In the genomic region with DNA sequence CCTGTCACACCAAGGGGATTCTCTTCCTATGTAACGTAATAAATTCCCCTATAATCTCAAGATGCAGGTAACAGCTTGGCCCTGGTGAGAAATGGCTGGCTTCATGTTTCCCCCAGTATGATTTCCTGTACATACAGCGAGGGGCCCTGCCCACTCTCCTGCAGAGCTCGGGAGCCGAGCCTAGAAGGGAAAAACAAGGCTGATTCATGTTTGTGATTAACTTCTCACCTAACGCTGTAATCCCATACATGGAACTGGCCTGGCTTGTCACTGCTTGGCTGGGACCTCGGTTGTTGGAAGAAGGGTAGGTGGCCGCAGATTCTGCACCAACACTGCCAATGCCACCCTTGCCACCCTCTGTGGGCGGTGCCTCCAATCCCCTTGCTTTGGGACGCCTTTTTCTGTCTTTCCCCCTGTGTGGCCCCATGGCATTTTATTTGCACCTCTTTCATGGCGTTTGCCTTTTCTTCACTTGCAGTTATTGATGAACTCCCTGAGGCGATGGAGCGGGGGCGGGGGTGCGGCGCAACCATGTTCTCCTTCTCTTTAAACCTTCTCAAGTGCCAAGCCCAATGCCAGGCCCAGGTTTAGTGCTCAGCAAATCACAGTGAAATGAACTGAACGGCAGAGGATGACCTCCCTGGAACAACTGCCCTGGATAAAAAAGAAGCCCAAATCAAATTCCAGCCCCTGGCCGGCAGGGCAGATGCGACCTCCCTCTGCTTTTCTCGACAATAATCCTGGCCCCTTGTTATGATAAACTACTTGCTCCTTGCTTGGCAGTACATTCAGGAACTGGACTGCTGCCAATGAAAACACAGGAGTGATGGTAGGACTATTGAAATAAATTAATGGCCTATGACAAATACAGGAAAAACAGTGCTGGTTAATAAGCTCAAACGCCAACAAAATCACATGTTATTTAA, we compare ENCODE assay signal across 8 cellular contexts.
DNase-seq lines count a peak whose midpoint lies in the region; ATAC-seq, FAIRE-seq and TF ChIP-seq lines count a peak whose summit lies in the region.

No MANE protein-coding gene starts in this region.

- no peaks in the 10 kb centered on the region for H3K9me3 ChIP-seq in astrocyte (ENCODE audit: insufficient read depth, low read depth, low read length)
- H3K9me3 ChIP-seq in psoas muscle = no peaks in the 10 kb centered on the region

- H3K79me2 ChIP-seq in astrocyte (ENCODE audit: insufficient read depth, low read length) = no peaks in the 10 kb centered on the region

- H3K4me3 ChIP-seq in astrocyte (ENCODE audit: insufficient read depth, low read depth, low read length) (no peak overlapping the region), psoas muscle (no peak overlapping the region)

- H4K20me1 ChIP-seq in astrocyte (ENCODE audit: insufficient read depth, low read length) = no peaks in the 10 kb centered on the region

- TF ChIP-seq CTCF in astrocyte (IDR thresholded peaks at IDR 0.05; ENCODE audit: insufficient read depth, low read depth, low read length) (no peak), mesothelial cell of epicardium (IDR thresholded peaks at IDR 0.05; ENCODE audit: unreplicated experiment) (no peak), psoas muscle (IDR thresholded peaks at IDR 0.05) (no peak)

- no peak overlapping the region for H3K9ac ChIP-seq in astrocyte (ENCODE audit: low read length)

- H3K4me1 Mint-ChIP-seq in astrocyte (ENCODE audit: low read depth, unreplicated experiment) (peaks cover 4% of the 10 kb centered on the region), mesothelial cell of epicardium (peaks cover 46% of the 10 kb centered on the region)

- no peak for ATAC-seq in psoas muscle

- H3K27me3 Mint-ChIP-seq in astrocyte (ENCODE audit: low read depth, unreplicated experiment) (peaks cover 63% of the 10 kb centered on the region), mesothelial cell of epicardium (ENCODE audit: low read depth) (peaks cover 74% of the 10 kb centered on the region)

- DNase-seq in DMS 273 treated with DMSO at 0.1 percent for 48 hours (lab: John Stamatoyannopoulos, UW) (peak; percentile 86), NCI-H1694 treated with DMSO at 0.1 percent for 48 hours (lab: John Stamatoyannopoulos, UW) (peak; percentile 78), astrocyte (ENCODE audit: low read depth) (peak; percentile 87), mesothelial cell of epicardium (ENCODE audit: low spot score in 2 of 2, unreplicated experiment in 2 of 2) (peak in 1 of 2 experiments; percentile 55), AG08396 (ENCODE audit: low spot score) (no peak), T-helper 2 cell (no peak), psoas muscle (no peak)
- no peak for DNase-seq in activated effector memory CD4-positive, alpha-beta T cell treated with Interleukin-2 at 50 U/mL for 16 hours

- 45 to 49% (median 49%) methylated on average over 20 of the region's 20 CpGs for WGBS in psoas muscle, 3 donors

- H2AFZ ChIP-seq in astrocyte (ENCODE audit: low read depth, low read length) = peak overlapping the region; percentile 23

- H3K36me3 Mint-ChIP-seq in astrocyte (ENCODE audit: low read depth, unreplicated experiment) (no peaks in the 10 kb centered on the region), mesothelial cell of epicardium (no peaks in the 10 kb centered on the region)

- H3K27ac ChIP-seq in astrocyte (ENCODE audit: low read depth, low read length) = no peak overlapping the region
- H3K27ac ChIP-seq in psoas muscle = no peak overlapping the region

- H3K36me3 ChIP-seq in astrocyte (ENCODE audit: insufficient read depth, low read length) (no peaks in the 10 kb centered on the region), psoas muscle (ENCODE audit: insufficient read depth in 1 of 2, low read depth in 1 of 2) (no peaks in the 10 kb centered on the region)

- H3K4me3 Mint-ChIP-seq in astrocyte (ENCODE audit: unreplicated experiment) (no peak overlapping the region), mesothelial cell of epicardium (peak overlapping the region; percentile 9)

- H3K9me3 Mint-ChIP-seq in astrocyte (ENCODE audit: unreplicated experiment) = peaks cover 2% of the 10 kb centered on the region
- peaks cover 4% of the 10 kb centered on the region for H3K9me3 Mint-ChIP-seq in mesothelial cell of epicardium

- intact Hi-C loops in psoas muscle (cut with DNase I) = no loop called here

- FAIRE-seq in astrocyte (lab: Jason Lieb, UNC) = no peak

- H3K27ac Mint-ChIP-seq in astrocyte (ENCODE audit: unreplicated experiment) (no peak overlapping the region), mesothelial cell of epicardium (no peak overlapping the region)

- H3K27me3 ChIP-seq in astrocyte (ENCODE audit: insufficient read depth, low read length) (no peaks in the 10 kb centered on the region), psoas muscle (ENCODE audit: insufficient read depth in 3 of 3, low read length in 2 of 3) (peaks cover 0 to 9% (median 2%) of the 10 kb centered on the region in 3 donors)

- H3K4me1 ChIP-seq in astrocyte (ENCODE audit: insufficient read depth, low read length) (peaks cover 13% of the 10 kb centered on the region), psoas muscle (no peaks in the 10 kb centered on the region)

- peak overlapping the region; percentile 67 for H3K4me2 ChIP-seq in astrocyte (ENCODE audit: low read length)

Comparison
In these comparisons a context has a peak if more than half of its experiments do, and no peak if none do; other contexts are left out.
1. DNase-seq: peak in DMS 273 treated with DMSO at 0.1 percent for 48 hours (single experiment), NCI-H1694 treated with DMSO at 0.1 percent for 48 hours (single experiment) and astrocyte (single experiment); none in AG08396 (single experiment), T-helper 2 cell (0 of 5), psoas muscle (0 of 2) and activated effector memory CD4-positive, alpha-beta T cell treated with Interleukin-2 at 50 U/mL for 16 hours (single experiment).